Comparison of ENCODE assay signal across 18 cellular contexts in the genomic region with DNA sequence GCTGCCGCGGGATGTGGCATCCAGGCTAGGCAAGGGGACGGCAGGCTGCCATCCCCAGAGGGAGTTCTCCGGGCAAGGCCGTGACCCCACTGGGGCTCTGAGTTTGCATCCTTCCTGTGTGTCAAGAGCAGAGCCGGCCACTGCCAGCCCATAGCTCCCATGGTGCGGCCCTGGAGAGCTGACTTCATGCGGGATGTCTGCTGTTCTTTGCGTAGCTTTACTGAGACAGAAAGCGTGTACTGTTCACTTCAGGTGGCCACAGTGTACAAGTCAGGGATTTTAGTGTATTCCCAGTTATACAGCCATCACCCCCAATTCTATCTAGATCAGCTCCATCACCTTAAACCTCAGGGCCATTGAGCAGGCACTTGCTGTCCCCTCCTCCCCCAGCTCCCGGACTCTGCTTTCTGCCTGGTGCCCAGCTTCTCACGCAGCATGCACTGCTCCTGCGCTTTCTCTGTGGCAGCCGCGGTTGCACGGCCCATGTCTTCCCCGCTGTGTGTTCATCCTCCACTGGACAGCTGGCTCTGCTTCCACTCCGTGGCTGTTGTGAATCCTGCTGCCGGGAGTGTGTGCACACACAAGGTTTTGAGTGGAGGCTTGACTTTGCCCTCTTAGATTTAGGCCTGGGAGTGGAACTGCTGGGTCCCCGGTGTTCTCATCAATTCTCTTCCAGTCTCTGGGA.
DNase-seq lines count a peak whose midpoint lies in the region; ATAC-seq, FAIRE-seq and TF ChIP-seq lines count a peak whose summit lies in the region.
"Had no signal": no experiment of that assay in that cellular context is flagged by ENCODE, and none has a peak within 500 bp of the region (broad histone marks: within the 10 kb centered on the region; RNA-seq: fewer than 3 reads in every experiment).

No MANE protein-coding gene starts in this region.

- TF ChIP-seq CTCF in K562 (IDR thresholded peaks at IDR 0.05 in 2 of 3, conservative IDR thresholded peaks at IDR 0.05 in 1 of 3; ENCODE audit: insufficient read depth in 2 of 3, low read depth in 1 of 3, low read length in 3 of 3) (no peak), neural crest cell (conservative IDR thresholded peaks at IDR 0.05) (no peak), breast epithelium (IDR thresholded peaks at IDR 0.05) (no peak)

- no peaks in the 10 kb centered on the region for H3K79me2 ChIP-seq in K562 (ENCODE audit: control insufficient read depth, insufficient read depth, low read length)

- no peak for TF ChIP-seq RAD21 in K562 (CRISPR knock-in tag; conservative IDR thresholded peaks at IDR 0.05 in 1 of 2, IDR thresholded peaks at IDR 0.05 in 1 of 2)

- WGBS in K562 (ENCODE audit: insufficient coverage, low coverage, missing lambda C conversion rate): 89% methylated on average over 20 of the region's 20 CpGs

- peak overlapping the region in 4 of 11 experiments; percentile 18 to 38 (median 30); a peak in 4 of 22 replicates for H3K9ac ChIP-seq in BLaER1 treated with 17β-estradiol and CSF1 and Interleukin-3, amounts not matched to agents 10 nM and 100 nM
- H3K9ac ChIP-seq in K562 (ENCODE audit: insufficient read depth in 1 of 2, low read depth in 2 of 2, low read length in 2 of 2): no peak overlapping the region

- no peaks in the 10 kb centered on the region for H3K9me3 Mint-ChIP-seq in neural crest cell
- no peaks in the 10 kb centered on the region for H3K9me3 Mint-ChIP-seq in activated CD4-positive, alpha-beta memory T cell treated with anti-CD3 and anti-CD28 coated beads for 36 hours
- H3K9me3 Mint-ChIP-seq: CD4-positive, alpha-beta T cell; IgD-negative memory B cell had no signal

- TF ChIP-seq POLR2A in K562 (conservative IDR thresholded peaks at IDR 0.05): no peak
- no peak for TF ChIP-seq POLR2A in breast epithelium (IDR thresholded peaks at IDR 0.05)

- no peak for FAIRE-seq in K562 (lab: Jason Lieb, UNC)
- FAIRE-seq: G401.6, H1 had no signal

- H3K9me3 ChIP-seq in BLaER1 treated with 17β-estradiol and CSF1 and Interleukin-3, amounts not matched to agents 10 nM and 100 nM (replicated peaks in 1 of 11): no peaks in the 10 kb centered on the region
- no peaks in the 10 kb centered on the region for H3K9me3 ChIP-seq in K562 (replicated peaks; ENCODE audit: control insufficient read depth, insufficient read depth, low read depth, low read length)
- H3K9me3 ChIP-seq in breast epithelium: no peaks in the 10 kb centered on the region
- H3K9me3 ChIP-seq: BE2C had no signal

- no peaks in the 10 kb centered on the region for H3K9me1 ChIP-seq in K562 (ENCODE audit: control insufficient read depth, insufficient read depth, low read length)

- H2AFZ ChIP-seq in K562 (ENCODE audit: low read depth, low read length): no peak overlapping the region

- DNase-seq in G401 (ENCODE audit: low spot score) (peak; percentile 56), K562 (ENCODE audit: extremely low read depth in 1 of 4, low spot score in 3 of 4) (no peak), neural crest cell (ENCODE audit: low read depth, low spot score) (no peak), breast epithelium (ENCODE audit: low spot score in 2 of 2) (no peak), iPS-NIHi7 (ENCODE audit: extremely low spot score) (no peak)
- DNase-seq in activated CD4-positive, alpha-beta memory T cell treated with anti-CD3 and anti-CD28 coated beads for 36 hours: no peak
- DNase-seq: BE2C; CD4-positive, alpha-beta T cell; COR-L47; Karpas-422; NCI-H187; NCI-H446; NCI-H526; Right ventricle myocardium superior had no signal

- intact Hi-C loops in K562 (cut with micrococcal nuclease): no loop called here
- intact Hi-C loops in breast epithelium (cut with DNase I; ENCODE audit: low total_unique reads): no loop called here
- intact Hi-C loops in activated CD4-positive, alpha-beta memory T cell treated with anti-CD3 and anti-CD28 coated beads for 36 hours (cut with micrococcal nuclease): no loop called here

- POLR2A ChIA-PET in K562 (lab: Yijun Ruan, JAX): interaction anchor here (0.6 to 1.2 kb wide), 3 partner anchors 10 to 909 kb away, joined by 3 to 9 read pairs (median 4); no protein-coding TSS in a partner anchor
- POLR2A ChIA-PET in activated CD4-positive, alpha-beta memory T cell treated with anti-CD3 and anti-CD28 coated beads for 36 hours (lab: Charles Lee): no interaction called here

- in situ Hi-C loops in G401 (cut with HindIII; ENCODE audit: low sequenced_read_pairs) (no loop called here), K562 (cut with MboI) (no loop called here)

- no peak for TF ChIP-seq EP300 in K562 (IDR thresholded peaks at IDR 0.05; ENCODE audit: low read length)

- H4K20me1 ChIP-seq in BLaER1 treated with 17β-estradiol and CSF1 and Interleukin-3, amounts not matched to agents 10 nM and 100 nM: peaks cover 0 to 92% (median 47%) of the 10 kb centered on the region in 11 experiments; a peak in 18 of 22 replicates
- 0 out of 2 replicates have a peak, but pooled peaks cover 8% of the 10 kb centered on the region for H4K20me1 ChIP-seq in K562 (replicated peaks; ENCODE audit: control insufficient read depth, insufficient read depth, low read length)

- no TSS peak for BruUV-seq in K562 (replicated peaks; lab: Mats Ljungman, UMichigan)

- CTCF ChIA-PET in K562 (lab: Yijun Ruan, JAX; ENCODE audit: low intra/inter-chr PET ratio): no interaction called here
- CTCF ChIA-PET in activated CD4-positive, alpha-beta memory T cell treated with anti-CD3 and anti-CD28 coated beads for 36 hours (lab: Charles Lee): no interaction called here

- no peaks in the 10 kb centered on the region for H3K4me1 Mint-ChIP-seq in neural crest cell
- peaks cover 18% of the 10 kb centered on the region for H3K4me1 Mint-ChIP-seq in activated CD4-positive, alpha-beta memory T cell treated with anti-CD3 and anti-CD28 coated beads for 36 hours (ENCODE audit: low read depth)

- no peak for ATAC-seq in K562

- peaks cover 17 to 89% (median 85%) of the 10 kb centered on the region in 10 experiments; a peak in 19 of 20 replicates for H3K4me1 ChIP-seq in BLaER1 treated with 17β-estradiol and CSF1 and Interleukin-3, amounts not matched to agents 10 nM and 100 nM
- peaks cover 0 to 49% of the 10 kb centered on the region in 2 experiments; a peak in 2 of 5 replicates for H3K4me1 ChIP-seq in K562 (replicated peaks in 1 of 2; ENCODE audit: control insufficient read depth in 2 of 2, insufficient read depth in 2 of 2, low read length in 2 of 2)
- no peaks in the 10 kb centered on the region for H3K4me1 ChIP-seq in breast epithelium
- H3K4me1 ChIP-seq: BE2C had no signal

- H3K27ac ChIP-seq in BLaER1 treated with 17β-estradiol and CSF1 and Interleukin-3, amounts not matched to agents 10 nM and 100 nM: peak overlapping the region in 3 of 11 experiments; percentile 10 to 25 (median 25); a peak in 1 of 22 replicates
- H3K27ac ChIP-seq in K562 (ENCODE audit: extremely low read depth, low read depth, low read length) (no peak overlapping the region), breast epithelium (no peak overlapping the region)

- no peaks in the 10 kb centered on the region for H3K36me3 Mint-ChIP-seq in neural crest cell (ENCODE audit: low read depth)
- peaks cover 5% of the 10 kb centered on the region for H3K36me3 Mint-ChIP-seq in activated CD4-positive, alpha-beta memory T cell treated with anti-CD3 and anti-CD28 coated beads for 36 hours

- no peak overlapping the region for H3K4me3 Mint-ChIP-seq in neural crest cell
- no peak overlapping the region for H3K4me3 Mint-ChIP-seq in activated CD4-positive, alpha-beta memory T cell treated with anti-CD3 and anti-CD28 coated beads for 36 hours
- H3K4me3 Mint-ChIP-seq: CD4-positive, alpha-beta T cell; IgD-negative memory B cell had no signal

- no peaks in the 10 kb centered on the region for H3K27me3 Mint-ChIP-seq in neural crest cell (ENCODE audit: low read depth)
- H3K27me3 Mint-ChIP-seq in activated CD4-positive, alpha-beta memory T cell treated with anti-CD3 and anti-CD28 coated beads for 36 hours: no peaks in the 10 kb centered on the region
- H3K27me3 Mint-ChIP-seq: CD4-positive, alpha-beta T cell had no signal

- H3K4me2 ChIP-seq in BLaER1 treated with 17β-estradiol and CSF1 and Interleukin-3, amounts not matched to agents 10 nM and 100 nM: peak overlapping the region in 8 of 11 experiments; percentile 26 to 97 (median 86); a peak in 15 of 22 replicates
- H3K4me2 ChIP-seq in K562 (ENCODE audit: insufficient read depth, low read length): no peak overlapping the region

- peak overlapping the region; percentile 27 for H3K27ac Mint-ChIP-seq in neural crest cell (ENCODE audit: unreplicated experiment)
- H3K27ac Mint-ChIP-seq in activated CD4-positive, alpha-beta memory T cell treated with anti-CD3 and anti-CD28 coated beads for 36 hours: no peak overlapping the region
- H3K27ac Mint-ChIP-seq: CD4-positive, alpha-beta T cell; IgD-negative memory B cell had no signal

- H3K4me3 ChIP-seq in BLaER1 treated with 17β-estradiol and CSF1 and Interleukin-3, amounts not matched to agents 10 nM and 100 nM: no peak overlapping the region
- no peak overlapping the region for H3K4me3 ChIP-seq in K562
- H3K4me3 ChIP-seq in breast epithelium: no peak overlapping the region

- H3K27me3 ChIP-seq in BLaER1 treated with 17β-estradiol and CSF1 and Interleukin-3, amounts not matched to agents 10 nM and 100 nM: peaks cover 0 to 27% (median 0%) of the 10 kb centered on the region in 11 experiments; a peak in 5 of 22 replicates
- peaks cover 0 to 4% of the 10 kb centered on the region in 2 experiments; a peak in 1 of 5 replicates for H3K27me3 ChIP-seq in K562 (ENCODE audit: control insufficient read depth in 2 of 2, insufficient read depth in 2 of 2, low read length in 2 of 2)
- peaks cover 0 to 22% of the 10 kb centered on the region in 2 donors for H3K27me3 ChIP-seq in breast epithelium
- H3K27me3 ChIP-seq: BE2C had no signal

- peaks cover 8 to 43% (median 23%) of the 10 kb centered on the region in 11 experiments; a peak in 16 of 22 replicates for H3K36me3 ChIP-seq in BLaER1 treated with 17β-estradiol and CSF1 and Interleukin-3, amounts not matched to agents 10 nM and 100 nM
- H3K36me3 ChIP-seq in K562 (ENCODE audit: control insufficient read depth, insufficient read depth, low read length) (peaks cover 31% of the 10 kb centered on the region; the same call in 1 of the 3 replicates), breast epithelium (no peaks in the 10 kb centered on the region)

TF ChIP-seq in K562, 482 proteins besides CTCF, POLR2A, EP300 and RAD21:
- TF ChIP-seq POLR2G (IDR thresholded peaks at IDR 0.05; ENCODE audit: low read depth, low read length): 0 out of 2 replicates have a peak, but pooled peaks have one; percentile 1
- no peak for TF ChIP-seq YBX1 (IDR thresholded peaks at IDR 0.05)
- no peak for TF ChIP-seq SIN3B (IDR thresholded peaks at IDR 0.05; ENCODE audit: low read depth)
